In the genomic region with DNA sequence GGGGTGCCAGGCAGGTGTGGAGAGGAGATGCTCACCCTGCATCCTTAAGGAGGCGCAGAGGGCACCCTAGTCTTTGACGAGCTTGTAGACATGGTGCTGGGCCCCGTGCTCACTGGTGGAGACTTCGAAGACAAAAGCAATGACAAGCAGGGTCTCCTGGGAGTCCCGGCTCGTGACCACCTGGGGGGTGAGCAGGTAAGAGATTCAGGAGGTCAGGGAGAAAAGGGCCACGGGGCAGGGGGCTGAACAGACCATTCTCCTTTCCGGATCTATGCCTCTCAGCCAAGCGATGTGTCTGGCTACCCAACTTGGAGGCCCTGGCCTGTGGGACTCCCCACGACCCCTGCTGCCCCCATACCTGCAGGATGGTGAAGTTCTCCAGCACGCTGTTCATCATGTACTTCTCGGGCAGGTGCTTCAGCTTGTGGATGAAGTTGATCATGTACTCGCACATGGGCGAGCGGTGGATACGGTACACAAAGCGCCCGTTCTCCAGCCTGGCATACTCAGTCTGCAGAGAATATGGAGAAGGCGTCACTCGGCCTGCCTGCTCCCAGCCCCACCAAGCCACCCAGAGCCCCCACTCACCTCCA, we compare ENCODE assay signal across 1 cellular context.
TF ChIP-seq lines count a peak whose summit lies in the region.

No MANE protein-coding gene starts in this region.

TF ChIP-seq in HCT116, 20 proteins besides CTCF, POLR2A, EP300 and RAD21:
- TF ChIP-seq SRF (IDR thresholded peaks at IDR 0.05; ENCODE audit: low read depth) (no peak), EZH2 (IDR thresholded peaks at IDR 0.05) (no peak), EZH2phosphoT487 (IDR thresholded peaks at IDR 0.05; ENCODE audit: borderline replicate concordance) (no peak), EGR1 (IDR thresholded peaks at IDR 0.05; ENCODE audit: low read depth) (no peak), YY1 (IDR thresholded peaks at IDR 0.05; ENCODE audit: extremely low read depth, insufficient replicate concordance, low read depth, low read length) (no peak), ZNF274 (IDR thresholded peaks at IDR 0.05; ENCODE audit: low read depth, low read length) (no peak)
- TF ChIP-seq, protein P1, sequence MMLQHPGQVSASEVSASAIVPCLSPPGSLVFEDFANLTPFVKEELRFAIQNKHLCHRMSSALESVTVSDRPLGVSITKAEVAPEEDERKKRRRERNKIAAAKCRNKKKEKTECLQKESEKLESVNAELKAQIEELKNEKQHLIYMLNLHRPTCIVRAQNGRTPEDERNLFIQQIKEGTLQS (IDR thresholded peaks at IDR 0.05), result no peak
